ENCODE assay signal across 6 cellular contexts in genomic region chr11:110675548-110675947, GRCh38. TPM values are rescaled to one million over a fixed set of nuclear protein-coding genes. Genes with fewer than 3 reads are reported as not detected.
"Had no signal": no experiment of that assay in that cellular context is flagged by ENCODE, and none has a peak within 500 bp of the region (broad histone marks: within the 10 kb centered on the region; RNA-seq: fewer than 3 reads in every experiment).

No MANE protein-coding gene starts in this region.

- ATAC-seq: GM23338 had no signal

- H3K4me1 Mint-ChIP-seq: GM23338, H9 had no signal

- H3K27ac Mint-ChIP-seq: GM23338, H9, IgD-negative memory B cell had no signal

- DNase-seq: H9, HCEC 1CT, KBM-7 had no signal

- H2AFZ ChIP-seq: GM23338 had no signal

- H3K36me3 Mint-ChIP-seq: IgD-negative memory B cell had no signal

- H3K4me3 Mint-ChIP-seq: GM23338, H9, IgD-negative memory B cell had no signal

- H3K4me2 ChIP-seq: GM23338 had no signal

- H3K4me3 ChIP-seq: GM23338 had no signal

- H3K9me3 Mint-ChIP-seq: GM23338, H9 had no signal

RNA-seq across cellular contexts. Expression of gene ARHGAP20, which starts 36.7 kb away (rescaled TPM):
- total RNA-seq: HT-29 had no signal
- polyA plus RNA-seq: GM23338 had no signal
